ENCODE assay signal across 17 cellular contexts in genomic region chr22:29615705-29616104, GRCh38. TPM values are rescaled to one million over a fixed set of nuclear protein-coding genes. Genes with fewer than 3 reads are reported as not detected.
A peak's percentile ranks its signal among the peaks of the same experiment; 100 is the strongest.
DNase-seq lines count a peak whose midpoint lies in the region; ATAC-seq, FAIRE-seq and TF ChIP-seq lines count a peak whose summit lies in the region.
"Had no signal": no experiment of that assay in that cellular context is flagged by ENCODE, and none has a peak within 500 bp of the region (broad histone marks: within the 10 kb centered on the region; RNA-seq: fewer than 3 reads in every experiment).

No MANE protein-coding gene starts in this region.

- no peak overlapping the region for H4K91ac ChIP-seq in H1 (replicated peaks; ENCODE audit: insufficient read length, low read length)

- peaks cover 11% of the 10 kb centered on the region for H3F3A ChIP-seq in PC-3 (ENCODE audit: low read length, unreplicated experiment)

- H3K36me3 ChIP-seq in PC-3 (ENCODE audit: low read depth, low read length) (peaks cover 8% of the 10 kb centered on the region), H1 (ENCODE audit: control insufficient read depth in 2 of 4, insufficient read depth in 4 of 4, low read length in 3 of 4) (no peaks in the 10 kb centered on the region), Karpas-422 (ENCODE audit: insufficient read depth, low read length) (no peaks in the 10 kb centered on the region)
- H3K36me3 ChIP-seq: BE2C had no signal

- H4K8ac ChIP-seq in H1 (ENCODE audit: extremely low read depth, insufficient read depth, low read length), result no peak overlapping the region

- H2AFZ ChIP-seq in PC-3 (ENCODE audit: low read length) (no peak overlapping the region), H1 (ENCODE audit: low read length) (no peak overlapping the region), Karpas-422 (ENCODE audit: low read length) (no peak overlapping the region)

- H2BK15ac ChIP-seq in H1 (ENCODE audit: low read length), result no peak overlapping the region

- H3K56ac ChIP-seq in H1 (replicated peaks; ENCODE audit: insufficient read length, low read depth, low read length), result peak overlapping the region; percentile 59

- no peak overlapping the region for H4K5ac ChIP-seq in H1 (ENCODE audit: insufficient read length, low read depth, low read length)

- BruUV-seq in PC-3 (replicated peaks; lab: Mats Ljungman, UMichigan), result no TSS peak

- WGBS in H1 (ENCODE audit: extremely low coverage in 1 of 2, insufficient coverage in 1 of 2, insufficient read length in 1 of 2, insufficient replicate concordance in 2 of 2, low coverage in 1 of 2, low lambda C conversion rate in 2 of 2, missing lambda C conversion rate in 1 of 2), 2 experiments, result 87% methylated on average over 4 of the region's 4 CpGs; no CpG with 5 or more reads in 1 of the 2 experiments

- no peak overlapping the region for H2BK20ac ChIP-seq in H1 (ENCODE audit: low read length)

- no peak overlapping the region for H2BK120ac ChIP-seq in H1 (replicated peaks; ENCODE audit: low read depth, low read length)

- DNase-seq in ELR (ENCODE audit: low read depth) (peak; percentile 39), PC-3 (peak; percentile 56), H1 (ENCODE audit: low read depth in 1 of 2, low spot score in 2 of 2) (no peak), midbrain (lab: John Stamatoyannopoulos, UW) (no peak), Karpas-422 (no peak), GM19238 (ENCODE audit: insufficient read length, low spot score) (no peak), GM12892 (ENCODE audit: insufficient read length) (no peak)
- DNase-seq: BE2C; CD8-positive, alpha-beta T cell; COR-L47; DMS153; DMS79 treated with DMSO at 0.1 percent for 48 hours; GF-D8 had no signal

- H3K4me1 ChIP-seq in PC-3 (ENCODE audit: insufficient read depth, low read length), result peaks cover 58% of the 10 kb centered on the region
- H3K4me1 ChIP-seq in H1 (replicated peaks in 1 of 4; ENCODE audit: control insufficient read depth in 3 of 4, insufficient read depth in 4 of 4, low read length in 3 of 4), result no peaks in the 10 kb centered on the region; a peak in 1 of 7 replicates
- H3K4me1 ChIP-seq in Karpas-422 (ENCODE audit: low read length), result no peaks in the 10 kb centered on the region
- H3K4me1 ChIP-seq: BE2C had no signal

- no peak overlapping the region for H2BK5ac ChIP-seq in H1 (ENCODE audit: low read depth, low read length)

- no peak for TF ChIP-seq RAD21 in H1 (IDR thresholded peaks at IDR 0.05 in 1 of 2, conservative IDR thresholded peaks at IDR 0.05 in 1 of 2; ENCODE audit: low read depth in 2 of 2, low read length in 2 of 2)

- H3K14ac ChIP-seq in H1 (ENCODE audit: insufficient read length), result no peak overlapping the region

- TF ChIP-seq POLR2A in H1 (IDR thresholded peaks at IDR 0.05; ENCODE audit: control extremely low read depth in 1 of 2, low read depth in 2 of 2, low read length in 2 of 2) (no peak), GM12892 (IDR thresholded peaks at IDR 0.05; ENCODE audit: low read depth, low read length) (no peak)

- H3K27ac ChIP-seq in PC-3 (ENCODE audit: low read length) (peak overlapping the region; percentile 60), H1 (ENCODE audit: low read depth, low read length) (no peak overlapping the region), Karpas-422 (ENCODE audit: low read length) (no peak overlapping the region)
- H3K27ac ChIP-seq: C4-2B had no signal

- H3K9me3 ChIP-seq in PC-3 (ENCODE audit: low read length) (no peaks in the 10 kb centered on the region), H1 (ENCODE audit: insufficient read depth in 2 of 2, low read depth in 1 of 2, low read length in 1 of 2) (no peaks in the 10 kb centered on the region), Karpas-422 (ENCODE audit: low read length) (0 out of 2 replicates have a peak, but pooled peaks cover 5% of the 10 kb centered on the region)
- H3K9me3 ChIP-seq: BE2C had no signal

- ATAC-seq in PC-3, result peak; percentile 55
- ATAC-seq: CD8-positive, alpha-beta T cell had no signal

- H3K79me2 ChIP-seq in PC-3 (ENCODE audit: low read length), result peaks cover 98% of the 10 kb centered on the region
- peaks cover 0 to 23% of the 10 kb centered on the region in 2 experiments for H3K79me2 ChIP-seq in H1 (ENCODE audit: control insufficient read depth in 1 of 2, insufficient read depth in 2 of 2, low read length in 2 of 2)
- peaks cover 32% of the 10 kb centered on the region for H3K79me2 ChIP-seq in Karpas-422 (ENCODE audit: low read length)

- no peaks in the 10 kb centered on the region for H3K9me2 ChIP-seq in PC-3 (replicated peaks; ENCODE audit: low read length)
- no peaks in the 10 kb centered on the region for H3K9me2 ChIP-seq in Karpas-422 (replicated peaks; ENCODE audit: insufficient read depth, low read length)

- POLR2A ChIA-PET in PC-3 (lab: Charles Lee; ENCODE audit: unreplicated experiment) (no interaction called here), H1 (lab: Charles Lee; ENCODE audit: partially characterized antibody) (interaction anchor here (0.6 to 1.3 kb wide), 2 partner anchors 10 to 11 kb away, joined by 3 to 4 read pairs; no protein-coding TSS in a partner anchor)

- H3K4ac ChIP-seq in H1 (replicated peaks; ENCODE audit: insufficient read length, low read depth, low read length), result no peak overlapping the region

- no peaks in the 10 kb centered on the region for H3K23me2 ChIP-seq in H1 (ENCODE audit: low read depth, low read length)

- H3K4me3 ChIP-seq in PC-3 (ENCODE audit: low read length) (no peak overlapping the region), H1 (ENCODE audit: extremely low read depth in 1 of 4, insufficient read depth in 2 of 4, low read depth in 3 of 4, low read length in 4 of 4) (no peak overlapping the region), Karpas-422 (ENCODE audit: low read length) (no peak overlapping the region)

- H3K23ac ChIP-seq in H1 (ENCODE audit: insufficient read length), result no peak overlapping the region

- H3K9ac ChIP-seq in PC-3 (ENCODE audit: low read length), result no peak overlapping the region; the same call in 1 of the 2 replicates
- no peak overlapping the region for H3K9ac ChIP-seq in H1 (replicated peaks in 1 of 4; ENCODE audit: extremely low read depth in 1 of 4, low read depth in 3 of 4, low read length in 3 of 4)
- no peak overlapping the region for H3K9ac ChIP-seq in Karpas-422 (ENCODE audit: low read length)

- no peak for TF ChIP-seq CTCF in PC-3 (conservative IDR thresholded peaks at IDR 0.05; ENCODE audit: low read depth, low read length)
- TF ChIP-seq CTCF in H1 (IDR thresholded peaks at IDR 0.05; ENCODE audit: control extremely low read depth in 1 of 3, insufficient read depth in 1 of 3, low read depth in 1 of 3, low read length in 3 of 3), result no peak

- no peak overlapping the region for H2AK5ac ChIP-seq in H1 (ENCODE audit: low read depth, low read length)

- TF ChIP-seq EP300 in H1 (IDR thresholded peaks at IDR 0.05; ENCODE audit: borderline replicate concordance in 1 of 2, low read depth in 2 of 2, low read length in 2 of 2), result no peak

- H3K4me2 ChIP-seq in PC-3 (ENCODE audit: low read length), result peak overlapping the region; percentile 50
- H3K4me2 ChIP-seq in H1 (ENCODE audit: insufficient read depth in 1 of 2, low read depth in 2 of 2, low read length in 2 of 2), result no peak overlapping the region
- H3K4me2 ChIP-seq in Karpas-422 (ENCODE audit: low read depth, low read length, poor library complexity, severe bottlenecking), result no peak overlapping the region

- FAIRE-seq in H1 (lab: Jason Lieb, UNC), result no peak
- FAIRE-seq in GM12892 (lab: Jason Lieb, UNC), result no peak
- FAIRE-seq: A204.1, D721Med, H54 had no signal

- intact Hi-C loops in PC-3 (cut with micrococcal nuclease), result no loop called here

- H3K27me3 ChIP-seq in PC-3 (ENCODE audit: low read length), result no peaks in the 10 kb centered on the region
- no peaks in the 10 kb centered on the region for H3K27me3 ChIP-seq in H1 (replicated peaks in 1 of 4; ENCODE audit: control insufficient read depth in 3 of 4, extremely low read depth in 1 of 4, insufficient read depth in 3 of 4, low read length in 3 of 4)
- H3K27me3 ChIP-seq in Karpas-422 (ENCODE audit: low read length), result no peaks in the 10 kb centered on the region
- H3K27me3 ChIP-seq: BE2C had no signal

- H3K18ac ChIP-seq in H1 (ENCODE audit: extremely low read depth, low read length), result no peak overlapping the region

- no peaks in the 10 kb centered on the region for H4K20me1 ChIP-seq in PC-3 (ENCODE audit: low read length)
- H4K20me1 ChIP-seq in H1 (replicated peaks in 1 of 2; ENCODE audit: control insufficient read depth in 1 of 2, insufficient read depth in 2 of 2, low read length in 2 of 2), result peaks cover 0 to 5% of the 10 kb centered on the region in 2 experiments
- H4K20me1 ChIP-seq in Karpas-422 (ENCODE audit: insufficient read depth, low read depth, low read length), result peaks cover 44% of the 10 kb centered on the region

- CTCF ChIA-PET in PC-3 (lab: Charles Lee), result no interaction called here
- CTCF ChIA-PET in H1 (lab: Charles Lee; ENCODE audit: partially characterized antibody), result interaction anchor here (1.0 to 2.4 kb wide), 5 partner anchors 9 to 185 kb away, joined by 3 to 8 read pairs (median 6); no protein-coding TSS in a partner anchor

- no peak overlapping the region for H2BK12ac ChIP-seq in H1 (ENCODE audit: low read depth, low read length)

- peaks cover 2% of the 10 kb centered on the region; the same call in 1 of the 2 replicates for H3K79me1 ChIP-seq in H1 (ENCODE audit: low read depth, low read length)

RNA-seq across cellular contexts. Expression of gene NF2, which starts 12.3 kb away (rescaled TPM):
- 113 and 154 TPM in 2 replicates for total RNA-seq in PC-3 (2014; rRNA removed)
- 53.6 and 54.9 TPM in 2 replicates for total RNA-seq in H1 (2021; fragmentation: NEBNext Ultra II Directional; extraction: Animal tissue kit (Norgen Biotek cat#: 25700))
- 17.6 and 18.3 TPM in 2 replicates for polyA plus RNA-seq in H1 (2011; rRNA removed)
- 13.8 TPM for polyA plus RNA-seq in H1 (2011; cell fraction: cytosol; rRNA removed)
- 17.7 TPM for polyA plus RNA-seq in H1 (2011; cell fraction: nucleus; rRNA removed)
- polyA plus RNA-seq in H1 (2012, experiment 1 of 2), result 15.3 to 18.9 TPM (median 15.8 TPM) in 4 replicates
- 8.3 TPM for polyA plus RNA-seq in H1 (2012, experiment 2 of 2)
- 13.5 TPM for polyA plus RNA-seq in H1 (2013, experiment 1 of 2)
- polyA plus RNA-seq in H1 (2013, experiment 2 of 2), result 14.1 TPM
- 28.8 and 36.2 TPM in 2 replicates for polyA minus RNA-seq in H1 (2011; rRNA and poly(A)+ RNA removed)
- 23.5 TPM for polyA minus RNA-seq in H1 (2011; cell fraction: cytosol; rRNA and poly(A)+ RNA removed)
- 22.7 TPM for polyA minus RNA-seq in H1 (2011; cell fraction: nucleus; rRNA and poly(A)+ RNA removed)
- 19.0 and 24.2 TPM in 2 replicates for total RNA-seq in Karpas-422 (2014; rRNA removed; shearing (Covaris generic); ENCODE audit: low replicate concordance)
- polyA plus RNA-seq in GM12892 (2012; ENCODE audit: missing spikeins), result 10.3 TPM

RNA-seq across cellular contexts. Expression of gene NIPSNAP1, which starts 34.8 kb away (rescaled TPM):
- total RNA-seq in PC-3 (2014; rRNA removed), result 68.8 and 75.4 TPM in 2 replicates
- 165 and 167 TPM in 2 replicates for total RNA-seq in H1 (2021; fragmentation: NEBNext Ultra II Directional; extraction: Animal tissue kit (Norgen Biotek cat#: 25700))
- 128 and 133 TPM in 2 replicates for polyA plus RNA-seq in H1 (2011; rRNA removed)
- 206 TPM for polyA plus RNA-seq in H1 (2011; cell fraction: cytosol; rRNA removed)
- 170 TPM for polyA plus RNA-seq in H1 (2011; cell fraction: nucleus; rRNA removed)
- 146 to 225 TPM (median 207 TPM) in 4 replicates for polyA plus RNA-seq in H1 (2012, experiment 1 of 2)
- 249 TPM for polyA plus RNA-seq in H1 (2012, experiment 2 of 2)
- polyA plus RNA-seq in H1 (2013, experiment 1 of 2), result 146 TPM
- polyA plus RNA-seq in H1 (2013, experiment 2 of 2), result 143 TPM
- 150 and 179 TPM in 2 replicates for polyA minus RNA-seq in H1 (2011; rRNA and poly(A)+ RNA removed)
- polyA minus RNA-seq in H1 (2011; cell fraction: cytosol; rRNA and poly(A)+ RNA removed), result 76.8 TPM
- 75.6 TPM for polyA minus RNA-seq in H1 (2011; cell fraction: nucleus; rRNA and poly(A)+ RNA removed)
- total RNA-seq in Karpas-422 (2014; rRNA removed; shearing (Covaris generic); ENCODE audit: low replicate concordance), result 75.9 and 100 TPM in 2 replicates
- polyA plus RNA-seq in GM12892 (2012; ENCODE audit: missing spikeins), result 86.7 TPM

Comparison
In these comparisons a context has a peak if more than half of its experiments do, and no peak if none do; other contexts are left out.
1. DNase-seq: peak in ELR (single experiment) and PC-3 (single experiment); none in H1 (0 of 2), midbrain (single experiment), Karpas-422 (single experiment), GM19238 (single experiment) and GM12892 (single experiment).